Comparison of ENCODE assay signal across 1 cellular context in genomic region chr12:121253638-121254335, GRCh38.
TF ChIP-seq lines count a peak whose summit lies in the region.

No MANE protein-coding gene starts in this region.

TF ChIP-seq in IMR-90, 13 proteins besides CTCF, POLR2A, EP300 and RAD21 (continued from another document):
- TF ChIP-seq USF2 (IDR thresholded peaks at IDR 0.05; ENCODE audit: low read depth, low read length) (no peak), BHLHE40 (IDR thresholded peaks at IDR 0.05; ENCODE audit: low read depth, low read length) (no peak), MXI1 (IDR thresholded peaks at IDR 0.05; ENCODE audit: borderline replicate concordance, low read depth, low read length) (no peak), RFX5 (IDR thresholded peaks at IDR 0.05; ENCODE audit: low read depth, low read length) (no peak)
